ENCODE assay signal across 10 cellular contexts in genomic region chr9:107548298-107549142, GRCh38. TPM values are rescaled to one million over a fixed set of nuclear protein-coding genes. Genes with fewer than 3 reads are reported as not detected.
DNase-seq lines count a peak whose midpoint lies in the region; ATAC-seq and TF ChIP-seq lines count a peak whose summit lies in the region.
"Had no signal": no experiment of that assay in that cellular context is flagged by ENCODE, and none has a peak within 500 bp of the region (broad histone marks: within the 10 kb centered on the region; RNA-seq: fewer than 3 reads in every experiment).

No MANE protein-coding gene starts in this region.

- WGBS in transverse colon (ENCODE audit: low coverage in 1 of 2), 2 donors: 61 to 68% methylated on average over 2 to 10 of the region's 10 CpGs

- TF ChIP-seq CTCF in astrocyte of the spinal cord (IDR thresholded peaks at IDR 0.05; ENCODE audit: low read depth, low read length): no peak
- no peak for TF ChIP-seq CTCF in vagina (IDR thresholded peaks at IDR 0.05)
- no peak for TF ChIP-seq CTCF in transverse colon (IDR thresholded peaks at IDR 0.05)

- no peaks in the 10 kb centered on the region for H3K36me3 Mint-ChIP-seq in activated naive CD4-positive, alpha-beta T cell treated with anti-CD3 and anti-CD28 coated beads for 36 hours (ENCODE audit: low read depth)
- H3K36me3 Mint-ChIP-seq in activated naive CD4-positive, alpha-beta T cell treated with anti-CD3 and anti-CD28 coated beads, Interleukin-2, amount 10 ng/mL, durations not matched to agents 7 days and 5 days: no peaks in the 10 kb centered on the region
- H3K36me3 Mint-ChIP-seq: CD4-positive, alpha-beta memory T cell had no signal

- peak overlapping the region; percentile 78 for H3K27ac ChIP-seq in vagina
- peak overlapping the region in 2 of 4 donors; percentile 13 to 15 for H3K27ac ChIP-seq in transverse colon

- CTCF ChIA-PET in activated naive CD4-positive, alpha-beta T cell treated with anti-CD3 and anti-CD28 coated beads for 36 hours (lab: Charles Lee): no interaction called here
- CTCF ChIA-PET in activated naive CD4-positive, alpha-beta T cell treated with anti-CD3 and anti-CD28 coated beads, Interleukin-2, amount 10 ng/mL, durations not matched to agents 7 days and 5 days (lab: Charles Lee): no interaction called here

- no peak for TF ChIP-seq EP300 in transverse colon (IDR thresholded peaks at IDR 0.05; ENCODE audit: low read depth)

- no peaks in the 10 kb centered on the region for H3K9me3 Mint-ChIP-seq in activated naive CD4-positive, alpha-beta T cell treated with anti-CD3 and anti-CD28 coated beads for 36 hours
- no peaks in the 10 kb centered on the region for H3K9me3 Mint-ChIP-seq in activated naive CD4-positive, alpha-beta T cell treated with anti-CD3 and anti-CD28 coated beads, Interleukin-2, amount 10 ng/mL, durations not matched to agents 7 days and 5 days
- H3K9me3 Mint-ChIP-seq: nephron had no signal

- peak overlapping the region; percentile 46 for H3K27ac Mint-ChIP-seq in activated naive CD4-positive, alpha-beta T cell treated with anti-CD3 and anti-CD28 coated beads for 36 hours
- H3K27ac Mint-ChIP-seq in activated naive CD4-positive, alpha-beta T cell treated with anti-CD3 and anti-CD28 coated beads, Interleukin-2, amount 10 ng/mL, durations not matched to agents 7 days and 5 days: no peak overlapping the region
- H3K27ac Mint-ChIP-seq: CD4-positive, alpha-beta memory T cell; nephron had no signal

- no peaks in the 10 kb centered on the region for H3K36me3 ChIP-seq in vagina
- H3K36me3 ChIP-seq in transverse colon: no peaks in the 10 kb centered on the region

- no peaks in the 10 kb centered on the region for H3K9me3 ChIP-seq in vagina
- no peaks in the 10 kb centered on the region for H3K9me3 ChIP-seq in transverse colon

- H3K27me3 ChIP-seq in vagina (no peaks in the 10 kb centered on the region), transverse colon (no peaks in the 10 kb centered on the region)

- H3K4me1 Mint-ChIP-seq in activated naive CD4-positive, alpha-beta T cell treated with anti-CD3 and anti-CD28 coated beads for 36 hours (ENCODE audit: low read depth): peaks cover 5% of the 10 kb centered on the region
- H3K4me1 Mint-ChIP-seq in activated naive CD4-positive, alpha-beta T cell treated with anti-CD3 and anti-CD28 coated beads, Interleukin-2, amount 10 ng/mL, durations not matched to agents 7 days and 5 days: no peaks in the 10 kb centered on the region
- H3K4me1 Mint-ChIP-seq: CD4-positive, alpha-beta memory T cell; nephron had no signal

- H3K4me1 ChIP-seq in vagina (peaks cover 18% of the 10 kb centered on the region), transverse colon (peaks cover 0 to 16% (median 0%) of the 10 kb centered on the region in 4 donors)

- no peak overlapping the region for H3K4me3 ChIP-seq in astrocyte of the spinal cord (ENCODE audit: low read depth, low read length)
- H3K4me3 ChIP-seq in vagina: peak overlapping the region; percentile 21 to 24
- no peak overlapping the region for H3K4me3 ChIP-seq in transverse colon

- DNase-seq in activated naive CD4-positive, alpha-beta T cell treated with anti-CD3 and anti-CD28 coated beads for 36 hours: peak; percentile 22
- DNase-seq in activated naive CD4-positive, alpha-beta T cell treated with anti-CD3 and anti-CD28 coated beads, Interleukin-2, amount 10 ng/mL, durations not matched to agents 7 days and 5 days: no peak
- DNase-seq in astrocyte of the spinal cord (ENCODE audit: low read depth, low spot score) (peak; percentile 95), kidney tubule cell (ENCODE audit: low spot score) (peak; percentile 85), vagina (ENCODE audit: extremely low spot score in 2 of 2) (peak in 1 of 2 donors; percentile 91), activated gamma-delta T cell treated with Interleukin-2 at 50 U/mL for 16 hours (no peak), transverse colon (no peak)
- DNase-seq: CD4-positive, alpha-beta memory T cell had no signal

- no peak overlapping the region for H3K4me3 Mint-ChIP-seq in activated naive CD4-positive, alpha-beta T cell treated with anti-CD3 and anti-CD28 coated beads for 36 hours
- H3K4me3 Mint-ChIP-seq in activated naive CD4-positive, alpha-beta T cell treated with anti-CD3 and anti-CD28 coated beads, Interleukin-2, amount 10 ng/mL, durations not matched to agents 7 days and 5 days: no peak overlapping the region
- H3K4me3 Mint-ChIP-seq: CD4-positive, alpha-beta memory T cell; nephron had no signal

- intact Hi-C loops in activated naive CD4-positive, alpha-beta T cell treated with anti-CD3 and anti-CD28 coated beads for 36 hours (cut with micrococcal nuclease): no loop called here
- intact Hi-C loops in vagina (cut with DNase I) (no loop called here), transverse colon (cut with DNase I; ENCODE audit: low total_unique reads) (loop anchor here (5.0 kb wide), 1 partner anchor 1661 kb away; no protein-coding TSS in a partner anchor)

- H3K27me3 Mint-ChIP-seq in activated naive CD4-positive, alpha-beta T cell treated with anti-CD3 and anti-CD28 coated beads for 36 hours (ENCODE audit: low read depth): peaks cover 4% of the 10 kb centered on the region
- H3K27me3 Mint-ChIP-seq in activated naive CD4-positive, alpha-beta T cell treated with anti-CD3 and anti-CD28 coated beads, Interleukin-2, amount 10 ng/mL, durations not matched to agents 7 days and 5 days: no peaks in the 10 kb centered on the region

- in situ Hi-C loops in astrocyte of the spinal cord (cut with HindIII; ENCODE audit: low sequenced_read_pairs) (no loop called here), transverse colon (cut with MboI; ENCODE audit: low pct_ligation_motif_present in 1 of 4, low pct_unique_long_range_greater_than_20kb in 1 of 4, low sequenced_read_pairs in 3 of 4) (no loop called here)

- no peak for ATAC-seq in GM21423 (IDR thresholded peaks at IDR 0.05; ENCODE audit: unreplicated experiment)

- TF ChIP-seq POLR2A in vagina (IDR thresholded peaks at IDR 0.05) (no peak), transverse colon (IDR thresholded peaks at IDR 0.05) (no peak)

RNA-seq across cellular contexts. Expression of gene KLF4, which starts 59.0 kb away (rescaled TPM):
- total RNA-seq in activated naive CD4-positive, alpha-beta T cell treated with anti-CD3 and anti-CD28 coated beads for 36 hours: 1 to 10 TPM; 3.4 TPM
- total RNA-seq in vagina (144 TPM), transverse colon (100 to 1,000 TPM; 304 to 861 (median 407) TPM)

Comparison
In these comparisons a context has a peak if more than half of its experiments do, and no peak if none do; other contexts are left out.
1. DNase-seq: peak in activated naive CD4-positive, alpha-beta T cell treated with anti-CD3 and anti-CD28 coated beads for 36 hours (single experiment), astrocyte of the spinal cord (single experiment) and kidney tubule cell (single experiment); none in activated naive CD4-positive, alpha-beta T cell treated with anti-CD3 and anti-CD28 coated beads, Interleukin-2, amount 10 ng/mL, durations not matched to agents 7 days and 5 days (single experiment), activated gamma-delta T cell treated with Interleukin-2 at 50 U/mL for 16 hours (single experiment) and transverse colon (single experiment).
2. H3K4me3 ChIP-seq: peak in vagina (2 of 2); none in astrocyte of the spinal cord (single experiment) and transverse colon (0 of 4).
3. RNA of gene KLF4, which starts 59.0 kb away (total RNA-seq): 304 to 861 TPM in transverse colon and 144 TPM in vagina (single experiment); 3.4 TPM in activated naive CD4-positive, alpha-beta T cell treated with anti-CD3 and anti-CD28 coated beads for 36 hours; every median in the first group is over 10 times any median in the second.